In the genomic region with DNA sequence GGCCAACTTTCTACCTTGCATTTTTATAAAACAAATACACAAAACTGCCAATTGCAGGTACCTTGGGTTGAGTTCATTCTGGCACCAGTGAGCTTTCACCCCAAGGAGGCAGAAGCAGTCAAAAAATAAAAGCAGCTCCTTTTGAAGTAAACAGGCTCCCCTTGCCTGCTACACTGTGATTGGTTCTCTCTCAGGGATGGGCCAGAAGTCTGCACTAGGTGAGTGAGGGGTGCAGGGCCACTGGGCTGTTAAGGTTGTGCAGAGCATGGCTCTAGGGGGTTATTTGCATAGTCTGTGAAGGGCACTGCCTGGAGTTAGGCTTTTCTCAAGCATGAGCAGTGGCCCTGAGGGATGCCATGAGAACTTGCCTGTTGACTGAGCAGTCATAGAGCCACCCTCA, we compare ENCODE assay signal across 1 cellular context.
TF ChIP-seq lines count a peak whose summit lies in the region.

No MANE protein-coding gene starts in this region.

TF ChIP-seq in IMR-90, 13 proteins besides CTCF, POLR2A, EP300 and RAD21:
- no peak for TF ChIP-seq MAFK (IDR thresholded peaks at IDR 0.05; ENCODE audit: low read depth, low read length)
- no peak for TF ChIP-seq MAZ (IDR thresholded peaks at IDR 0.05; ENCODE audit: borderline replicate concordance, low read depth, low read length)
- TF ChIP-seq RFX5 (IDR thresholded peaks at IDR 0.05; ENCODE audit: low read depth, low read length), result no peak
- TF ChIP-seq, protein P1, sequence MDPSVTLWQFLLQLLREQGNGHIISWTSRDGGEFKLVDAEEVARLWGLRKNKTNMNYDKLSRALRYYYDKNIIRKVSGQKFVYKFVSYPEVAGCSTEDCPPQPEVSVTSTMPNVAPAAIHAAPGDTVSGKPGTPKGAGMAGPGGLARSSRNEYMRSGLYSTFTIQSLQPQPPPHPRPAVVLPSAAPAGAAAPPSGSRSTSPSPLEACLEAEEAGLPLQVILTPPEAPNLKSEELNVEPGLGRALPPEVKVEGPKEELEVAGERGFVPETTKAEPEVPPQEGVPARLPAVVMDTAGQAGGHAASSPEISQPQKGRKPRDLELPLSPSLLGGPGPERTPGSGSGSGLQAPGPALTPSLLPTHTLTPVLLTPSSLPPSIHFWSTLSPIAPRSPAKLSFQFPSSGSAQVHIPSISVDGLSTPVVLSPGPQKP (IDR thresholded peaks at IDR 0.05; ENCODE audit: borderline replicate concordance, low read depth, low read length), result no peak
- TF ChIP-seq CEBPB (IDR thresholded peaks at IDR 0.05; ENCODE audit: low read depth, low read length), result no peak
- TF ChIP-seq CHD1 (IDR thresholded peaks at IDR 0.05; ENCODE audit: low read depth, low read length), result no peak
- TF ChIP-seq BHLHE40 (IDR thresholded peaks at IDR 0.05; ENCODE audit: low read depth, low read length), result no peak
- TF ChIP-seq SMC3 (IDR thresholded peaks at IDR 0.05; ENCODE audit: low read depth, low read length), result no peak
- TF ChIP-seq RCOR1 (IDR thresholded peaks at IDR 0.05; ENCODE audit: insufficient replicate concordance, low read length), result no peak
- TF ChIP-seq, protein P2, sequence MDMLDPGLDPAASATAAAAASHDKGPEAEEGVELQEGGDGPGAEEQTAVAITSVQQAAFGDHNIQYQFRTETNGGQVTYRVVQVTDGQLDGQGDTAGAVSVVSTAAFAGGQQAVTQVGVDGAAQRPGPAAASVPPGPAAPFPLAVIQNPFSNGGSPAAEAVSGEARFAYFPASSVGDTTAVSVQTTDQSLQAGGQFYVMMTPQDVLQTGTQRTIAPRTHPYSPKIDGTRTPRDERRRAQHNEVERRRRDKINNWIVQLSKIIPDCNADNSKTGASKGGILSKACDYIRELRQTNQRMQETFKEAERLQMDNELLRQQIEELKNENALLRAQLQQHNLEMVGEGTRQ (IDR thresholded peaks at IDR 0.05; ENCODE audit: low read depth, low read length), result no peak
- TF ChIP-seq FOS (IDR thresholded peaks at IDR 0.05; ENCODE audit: low read depth, low read length), result no peak
- no peak for TF ChIP-seq MXI1 (IDR thresholded peaks at IDR 0.05; ENCODE audit: borderline replicate concordance, low read depth, low read length)
- no peak for TF ChIP-seq NFE2L2 (IDR thresholded peaks at IDR 0.05; ENCODE audit: low read depth, low read length)
